In genomic region chr3:140018556-140018955, GRCh38 we compare ENCODE assay signal across 20 cellular contexts.
"Had no signal": no experiment of that assay in that cellular context is flagged by ENCODE, and none has a peak within 500 bp of the region (broad histone marks: within the 10 kb centered on the region; RNA-seq: fewer than 3 reads in every experiment).

No MANE protein-coding gene starts in this region.

- DNase-seq: dermis blood vessel endothelial cell; effector memory CD4-positive, alpha-beta T cell; foreskin keratinocyte; heart left ventricle; kidney; mucosa of descending colon; naive B cell; nucleus accumbens; stimulated activated CD4-positive, alpha-beta T cell treated with anti-CD3 and anti-CD28 coated beads, Interleukin-2, amount 100 ng/mL, for 24 hours; stimulated activated CD4-positive, alpha-beta T cell treated with anti-CD3 and anti-CD28 coated beads, Interleukin-4, amount 100 ng/mL, for 24 hours; stimulated activated naive CD4-positive, alpha-beta T cell treated with Interleukin-2 at 50 U/mL for 16 hours; stomach; thyroid gland had no signal

- H3K4me3 ChIP-seq: esophagus muscularis mucosa, gastroesophageal sphincter, heart left ventricle, hepatocyte, lung, mucosa of descending colon, prostate gland, right atrium auricular region, stomach, thyroid gland, vagina had no signal

- H3K4me2 ChIP-seq: hepatocyte had no signal

- H3K79me2 ChIP-seq: hepatocyte had no signal

- H3K27me3 ChIP-seq: esophagus muscularis mucosa, foreskin keratinocyte, gastroesophageal sphincter, heart left ventricle, hepatocyte, right atrium auricular region, stomach, thyroid gland, vagina had no signal

- H3K4me1 ChIP-seq: foreskin keratinocyte, vagina had no signal

- H3K27ac ChIP-seq: esophagus muscularis mucosa, foreskin keratinocyte, gastroesophageal sphincter, heart left ventricle, hepatocyte, prostate gland, right atrium auricular region, stomach, thyroid gland, vagina had no signal

- H3K9me3 ChIP-seq: esophagus muscularis mucosa, gastroesophageal sphincter, heart left ventricle, mucosa of descending colon, prostate gland, right atrium auricular region, stomach, thyroid gland, vagina had no signal

- H3K36me3 ChIP-seq: esophagus muscularis mucosa, gastroesophageal sphincter, heart left ventricle, prostate gland, right atrium auricular region, stomach, thyroid gland, vagina had no signal
